Comparison of ENCODE assay signal across 9 cellular contexts in the genomic region with DNA sequence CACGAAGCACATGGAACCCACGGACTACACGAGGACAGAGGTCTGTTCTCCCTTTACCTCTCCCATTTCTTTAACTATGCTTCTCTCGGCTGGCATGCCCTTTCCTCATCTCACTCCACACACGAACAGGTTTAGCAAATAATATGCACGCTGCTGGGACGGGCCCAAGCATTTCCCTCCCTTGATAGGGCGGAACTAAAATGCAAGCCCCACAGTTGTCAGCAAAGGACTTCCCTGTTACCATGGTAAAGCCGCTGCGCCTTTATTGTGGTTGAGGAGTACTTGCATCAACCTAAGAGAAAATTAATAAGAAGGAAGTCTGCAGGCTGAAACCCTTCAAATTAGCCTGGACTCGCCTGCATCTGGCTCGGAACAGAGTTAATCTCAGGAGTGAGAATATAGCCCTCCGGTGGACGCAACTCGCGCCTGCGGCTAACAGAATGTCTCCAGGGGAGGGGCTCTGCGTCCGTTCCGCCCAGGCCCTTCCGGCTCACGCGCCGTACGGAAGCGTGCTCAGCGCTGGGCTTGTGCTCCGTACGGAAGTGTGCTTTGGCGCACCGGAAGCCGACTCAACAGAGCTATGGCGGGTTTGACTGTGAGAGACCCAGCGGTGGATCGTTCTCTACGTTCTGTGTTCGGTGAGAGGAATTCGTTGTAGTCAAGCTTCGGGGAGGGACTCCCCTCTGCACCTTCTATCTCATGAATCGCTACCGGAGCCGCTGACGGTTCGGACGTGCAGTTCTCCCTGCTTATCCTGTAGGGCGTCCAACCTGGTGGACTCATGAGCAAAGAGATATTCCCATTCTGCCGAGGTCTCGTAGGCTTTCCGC. TPM values are rescaled to one million over a fixed set of nuclear protein-coding genes. Genes with fewer than 3 reads are reported as not detected.
DNase-seq lines count a peak whose midpoint lies in the region; ATAC-seq, FAIRE-seq and TF ChIP-seq lines count a peak whose summit lies in the region.
"Had no signal": no experiment of that assay in that cellular context is flagged by ENCODE, and none has a peak within 500 bp of the region (broad histone marks: within the 10 kb centered on the region; RNA-seq: fewer than 3 reads in every experiment).

A gene with protein sequence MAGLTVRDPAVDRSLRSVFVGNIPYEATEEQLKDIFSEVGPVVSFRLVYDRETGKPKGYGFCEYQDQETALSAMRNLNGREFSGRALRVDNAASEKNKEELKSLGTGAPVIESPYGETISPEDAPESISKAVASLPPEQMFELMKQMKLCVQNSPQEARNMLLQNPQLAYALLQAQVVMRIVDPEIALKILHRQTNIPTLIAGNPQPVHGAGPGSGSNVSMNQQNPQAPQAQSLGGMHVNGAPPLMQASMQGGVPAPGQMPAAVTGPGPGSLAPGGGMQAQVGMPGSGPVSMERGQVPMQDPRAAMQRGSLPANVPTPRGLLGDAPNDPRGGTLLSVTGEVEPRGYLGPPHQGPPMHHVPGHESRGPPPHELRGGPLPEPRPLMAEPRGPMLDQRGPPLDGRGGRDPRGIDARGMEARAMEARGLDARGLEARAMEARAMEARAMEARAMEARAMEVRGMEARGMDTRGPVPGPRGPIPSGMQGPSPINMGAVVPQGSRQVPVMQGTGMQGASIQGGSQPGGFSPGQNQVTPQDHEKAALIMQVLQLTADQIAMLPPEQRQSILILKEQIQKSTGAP (plus strand): TSS at position 555 of the 830 bp plus-strand sequence. CDS start 26 bp downstream, at position 581.

- DNase-seq in AG20443 (ENCODE audit: low spot score) = peak; percentile 91
- peak; percentile 91 for DNase-seq in NCI-H345 (lab: John Stamatoyannopoulos, UW)
- DNase-seq in activated CD4-positive, CD25-positive, alpha-beta regulatory T cell treated with anti-CD3 and anti-CD28 coated beads, Interleukin-2, amount 50 U/mL, for 16 hours (ENCODE audit: low read depth, low spot score) = peak; percentile 61
- DNase-seq in cerebellar cortex (ENCODE audit: low spot score) = peak; percentile 84
- DNase-seq in keratinocyte (ENCODE audit: low read depth, low spot score) = peak; percentile 13
- peak; percentile 49 to 60 for DNase-seq in stimulated activated CD4-positive, alpha-beta T cell treated with anti-CD3 and anti-CD28 coated beads, Interleukin-15, amount 100 ng/mL, for 1 hour (ENCODE audit: low read depth in 1 of 2, low spot score in 1 of 2)

- peak in 1 of 3 experiments; percentile 1 for TF ChIP-seq CTCF in keratinocyte (optimal IDR thresholded peaks at IDR 0.05 in 1 of 3, IDR thresholded peaks at IDR 0.05 in 1 of 3, conservative IDR thresholded peaks at IDR 0.05 in 1 of 3; ENCODE audit: extremely low read depth in 1 of 3, insufficient read depth in 2 of 3, low read length in 3 of 3)

- no peaks in the 10 kb centered on the region for H3K9me3 ChIP-seq in keratinocyte (ENCODE audit: control insufficient read depth, low read depth, low read length)

- H3K4me3 ChIP-seq in keratinocyte (ENCODE audit: control insufficient read depth in 2 of 3, extremely low read depth in 1 of 3, insufficient read depth in 2 of 3, low read depth in 1 of 3, low read length in 3 of 3) = peak within 1 kb of the TSS; percentile 65 to 90 (median 78)

- ATAC-seq in GM19025 (IDR thresholded peaks at IDR 0.05; ENCODE audit: low read depth, unreplicated experiment) (peak; percentile 98), HG03280 (IDR thresholded peaks at IDR 0.05; ENCODE audit: unreplicated experiment) (peak; percentile 99)

- FAIRE-seq in keratinocyte (lab: Jason Lieb, UNC) = peak; percentile 34
- FAIRE-seq: colon had no signal

- H3K9ac ChIP-seq in keratinocyte (ENCODE audit: control insufficient read depth, extremely low read depth, insufficient read depth, low read length) = peak within 1 kb of the TSS; percentile 80

- H3K4me1 ChIP-seq in keratinocyte (ENCODE audit: control insufficient read depth, extremely low read depth, insufficient read depth, low read length) = no peaks in the 10 kb centered on the region

- H4K20me1 ChIP-seq in keratinocyte (ENCODE audit: control insufficient read depth, extremely low read depth, insufficient read depth, low read length) = no peaks in the 10 kb centered on the region

- no peaks in the 10 kb centered on the region for H3K9me1 ChIP-seq in keratinocyte (ENCODE audit: control insufficient read depth, extremely low read depth, insufficient read depth, low read length)

- peaks cover 5% of the 10 kb centered on the region for H3K79me2 ChIP-seq in keratinocyte (ENCODE audit: control insufficient read depth, insufficient read depth, low read length)

- dilution Hi-C loops in keratinocyte (cut with MboI; ENCODE audit: extremely low pct_ligation_motif_present, low sequenced_read_pairs) = no loop called here

- H3K36me3 ChIP-seq in keratinocyte (ENCODE audit: control insufficient read depth in 2 of 2, extremely low read depth in 1 of 2, insufficient read depth in 2 of 2, low read length in 2 of 2) = peaks cover 2% of the 10 kb centered on the region in 2 experiments

- peak within 1 kb of the TSS; percentile 95 for H2AFZ ChIP-seq in keratinocyte (ENCODE audit: control insufficient read depth, low read length)

- no peaks in the 10 kb centered on the region for H3K27me3 ChIP-seq in keratinocyte (ENCODE audit: control insufficient read depth, extremely low read depth, insufficient read depth, low read length)

- peak within 1 kb of the TSS; percentile 77 for H3K27ac ChIP-seq in keratinocyte (ENCODE audit: control insufficient read depth, insufficient read depth, low read length)

- H3K4me2 ChIP-seq in keratinocyte (ENCODE audit: control insufficient read depth, extremely low read depth, insufficient read depth, low read depth, low read length) = peak within 1 kb of the TSS; percentile 74

RNA-seq across cellular contexts. Expression of the gene that starts here (rescaled TPM):
- polyA plus RNA-seq in keratinocyte = 22.0 to 29.5 TPM (median 28.3 TPM) in 3 replicates
- polyA plus RNA-seq in keratinocyte (2011; ENCODE audit: low read depth) = 5.3 TPM
- polyA plus RNA-seq in keratinocyte (2011; cell fraction: cytosol; rRNA removed) = 16.7 and 24.4 TPM in 2 replicates
- polyA plus RNA-seq in keratinocyte (2011; cell fraction: nucleus; rRNA removed) = 34.7 and 38.5 TPM in 2 replicates
- polyA plus RNA-seq in keratinocyte (2012; ENCODE audit: low replicate concordance) = 10.2 and 22.2 TPM in 2 replicates
- polyA minus RNA-seq in keratinocyte = 23.7 to 24.8 TPM (median 24.2 TPM) in 3 replicates
- polyA minus RNA-seq in keratinocyte (2011; cell fraction: cytosol; rRNA and poly(A)+ RNA removed) = 18.6 TPM
- polyA minus RNA-seq in keratinocyte (2011; cell fraction: nucleus; rRNA and poly(A)+ RNA removed) = 13.8 and 20.2 TPM in 2 replicates

Comparison
In these comparisons a context has a peak if more than half of its experiments do, and no peak if none do; other contexts are left out.
1. Peak in every context shown above with its lines: DNase-seq, ATAC-seq, H3K4me3 ChIP-seq and H3K27ac ChIP-seq.
2. DNase-seq: peak in every context shown above with its lines; median percentile 91 in AG20443; 91 in NCI-H345; 84 in cerebellar cortex; 61 in activated CD4-positive, CD25-positive, alpha-beta regulatory T cell treated with anti-CD3 and anti-CD28 coated beads, Interleukin-2, amount 50 U/mL, for 16 hours; 54 in stimulated activated CD4-positive, alpha-beta T cell treated with anti-CD3 and anti-CD28 coated beads, Interleukin-15, amount 100 ng/mL, for 1 hour; 13 in keratinocyte.